ENCODE assay signal across 1 cellular context in the genomic region with DNA sequence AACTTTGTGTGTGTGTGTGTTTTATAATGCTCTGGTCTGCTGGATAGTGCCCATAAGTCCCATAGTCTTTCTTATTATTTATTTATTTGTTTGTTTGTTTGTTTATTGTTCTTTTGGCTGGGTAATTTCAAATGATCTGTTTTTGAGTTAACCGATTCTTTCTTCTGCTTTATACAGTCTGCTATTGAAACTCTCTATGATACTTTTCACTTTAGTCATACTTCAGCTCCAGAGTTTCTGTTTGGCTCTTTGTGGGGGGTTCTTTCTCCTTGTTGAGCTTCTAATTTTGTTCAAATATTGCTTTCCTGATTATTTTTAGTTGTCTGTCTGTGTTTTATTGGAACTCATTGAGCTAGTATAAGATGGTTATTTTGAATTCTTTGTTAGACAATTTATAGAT.
TF ChIP-seq lines count a peak whose summit lies in the region.

No MANE protein-coding gene starts in this region.

TF ChIP-seq in K562, 482 proteins besides CTCF, POLR2A, EP300 and RAD21:
- peak; percentile 60 for TF ChIP-seq ZNF280A (IDR thresholded peaks at IDR 0.05; ENCODE audit: low read depth, partially characterized antibody)
- TF ChIP-seq KAT8 (IDR thresholded peaks at IDR 0.05; ENCODE audit: low read depth), result no peak
- TF ChIP-seq ZNF717 (CRISPR knock-in tag; IDR thresholded peaks at IDR 0.05), result no peak
- TF ChIP-seq TRIM28 (IDR thresholded peaks at IDR 0.05), result peak; percentile 71; the same call in 1 of the 2 replicates
- TF ChIP-seq CBX3 (IDR thresholded peaks at IDR 0.05; ENCODE audit: borderline replicate concordance in 1 of 2, low read length in 2 of 2), result peak in 1 of 2 experiments; percentile 51; a peak in 1 of 3 replicates
- no peak for TF ChIP-seq ZNF696 (CRISPR knock-in tag; conservative IDR thresholded peaks at IDR 0.05)
- TF ChIP-seq POLR3A (IDR thresholded peaks at IDR 0.05; ENCODE audit: borderline replicate concordance, extremely low read depth, insufficient read depth, insufficient read length), result no peak
TF ChIP-seq in K562: peak in this region for 3.
